11 cellular contexts compared by ENCODE assay signal in the genomic region with DNA sequence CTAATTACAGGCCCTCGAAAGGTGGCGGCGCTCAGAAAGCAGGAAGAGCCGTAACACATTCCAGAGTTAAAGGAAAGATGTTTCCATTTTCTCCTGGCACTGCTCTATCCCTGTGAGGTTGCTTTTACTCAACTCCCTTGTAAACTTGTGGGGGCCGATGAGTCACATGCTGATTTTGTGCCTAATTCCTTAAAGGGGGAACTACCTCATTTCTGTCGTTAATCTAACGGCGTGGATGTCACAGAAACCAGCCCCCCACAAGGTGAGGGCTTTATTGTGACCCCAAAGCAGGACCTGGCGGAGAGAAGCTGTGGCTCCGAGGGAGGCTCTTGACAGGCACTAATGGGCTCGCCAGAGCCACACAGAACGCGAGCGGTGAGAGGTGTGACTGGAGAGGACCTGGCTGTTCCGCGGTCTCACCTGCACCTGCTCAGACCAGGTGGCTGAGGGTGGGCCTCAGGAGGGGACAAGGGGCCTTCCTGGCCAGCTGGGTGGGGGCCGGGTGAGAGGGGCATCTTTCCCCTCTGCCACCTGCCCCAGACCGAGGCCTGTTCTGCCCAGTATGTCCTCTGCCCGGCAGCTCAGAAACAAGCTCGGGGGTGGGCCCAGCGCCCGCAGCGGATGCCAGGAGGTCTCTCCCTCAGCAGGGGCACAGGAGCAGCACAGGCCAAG. TPM values are rescaled to one million over a fixed set of nuclear protein-coding genes. Genes with fewer than 3 reads are reported as not detected.
DNase-seq lines count a peak whose midpoint lies in the region; ATAC-seq and TF ChIP-seq lines count a peak whose summit lies in the region.
"Had no signal": no experiment of that assay in that cellular context is flagged by ENCODE, and none has a peak within 500 bp of the region (broad histone marks: within the 10 kb centered on the region; RNA-seq: fewer than 3 reads in every experiment).

No MANE protein-coding gene starts in this region.

- CTCF ChIA-PET in activated naive CD4-positive, alpha-beta T cell treated with anti-CD3 and anti-CD28 coated beads, Interleukin-2, amount 10 ng/mL, durations not matched to agents 7 days and 5 days (lab: Charles Lee), result no interaction called here

- H3K4me3 Mint-ChIP-seq in activated naive CD4-positive, alpha-beta T cell treated with anti-CD3 and anti-CD28 coated beads, Interleukin-2, amount 10 ng/mL, durations not matched to agents 7 days and 5 days, result no peak overlapping the region

- H3K4me3 ChIP-seq in right cardiac atrium (ENCODE audit: low read length), result no peak overlapping the region
- no peak overlapping the region for H3K4me3 ChIP-seq in right atrium auricular region
- H3K4me3 ChIP-seq: gastrocnemius medialis had no signal

- no peaks in the 10 kb centered on the region for H3K27me3 ChIP-seq in right cardiac atrium (ENCODE audit: control insufficient read depth, insufficient read depth)
- no peaks in the 10 kb centered on the region for H3K27me3 ChIP-seq in right atrium auricular region
- H3K27me3 ChIP-seq: gastrocnemius medialis had no signal

- H3K4me1 ChIP-seq in right cardiac atrium (ENCODE audit: control insufficient read depth, insufficient read depth, low read length) (no peaks in the 10 kb centered on the region), right atrium auricular region (no peaks in the 10 kb centered on the region)

- no peak overlapping the region for H3K27ac Mint-ChIP-seq in activated naive CD4-positive, alpha-beta T cell treated with anti-CD3 and anti-CD28 coated beads, Interleukin-2, amount 10 ng/mL, durations not matched to agents 7 days and 5 days

- intact Hi-C loops in right cardiac atrium (cut with DNase I), result no loop called here

- H3K36me3 Mint-ChIP-seq in activated naive CD4-positive, alpha-beta T cell treated with anti-CD3 and anti-CD28 coated beads, Interleukin-2, amount 10 ng/mL, durations not matched to agents 7 days and 5 days, result no peaks in the 10 kb centered on the region

- ATAC-seq in right cardiac atrium, result no peak

- no peak for TF ChIP-seq CTCF in right atrium auricular region (IDR thresholded peaks at IDR 0.05)

- peaks cover 19% of the 10 kb centered on the region for H3K27me3 Mint-ChIP-seq in activated naive CD4-positive, alpha-beta T cell treated with anti-CD3 and anti-CD28 coated beads, Interleukin-2, amount 10 ng/mL, durations not matched to agents 7 days and 5 days

- 82% methylated on average over 23 of the region's 23 CpGs for WGBS in right cardiac atrium

- no peak overlapping the region for H3K27ac ChIP-seq in right cardiac atrium (ENCODE audit: low read length)
- H3K27ac ChIP-seq in right atrium auricular region, result no peak overlapping the region
- H3K27ac ChIP-seq in substantia nigra (ENCODE audit: low read depth, low read length, poor library complexity, severe bottlenecking), result no peak overlapping the region

- no peaks in the 10 kb centered on the region for H3K36me3 ChIP-seq in right atrium auricular region
- H3K36me3 ChIP-seq: gastrocnemius medialis had no signal

- peaks cover 4% of the 10 kb centered on the region for H3K9me3 Mint-ChIP-seq in activated naive CD4-positive, alpha-beta T cell treated with anti-CD3 and anti-CD28 coated beads, Interleukin-2, amount 10 ng/mL, durations not matched to agents 7 days and 5 days

- H3K4me1 Mint-ChIP-seq in activated naive CD4-positive, alpha-beta T cell treated with anti-CD3 and anti-CD28 coated beads, Interleukin-2, amount 10 ng/mL, durations not matched to agents 7 days and 5 days, result no peaks in the 10 kb centered on the region

- DNase-seq in right cardiac atrium (peak in 2 of 3 donors; percentile 32 to 45), right atrium auricular region (ENCODE audit: low spot score) (no peak), T1000 (lab: John Stamatoyannopoulos, UW) (peak; percentile 18), iris pigment epithelial cell (ENCODE audit: low read depth) (peak; percentile 62), substantia nigra (lab: John Stamatoyannopoulos, UW) (no peak), SIG-M5 treated with dmso at 0.1 percent for 504 hours (lab: John Stamatoyannopoulos, UW; ENCODE audit: unreplicated experiment) (no peak)
- DNase-seq in stimulated activated CD4-positive, alpha-beta T cell treated with anti-CD3 and anti-CD28 coated beads, Interleukin-2, amount 100 ng/mL, for 24 hours, result no peak
- no peak for DNase-seq in activated naive CD4-positive, alpha-beta T cell treated with anti-CD3 and anti-CD28 coated beads, Interleukin-2, amount 10 ng/mL, durations not matched to agents 7 days and 5 days
- DNase-seq: Calu3, gastrocnemius medialis had no signal

- H3K9me3 ChIP-seq in right cardiac atrium (ENCODE audit: control insufficient read depth, low read length) (no peaks in the 10 kb centered on the region), right atrium auricular region (peaks cover 0 to 2% of the 10 kb centered on the region in 2 donors)
- H3K9me3 ChIP-seq: gastrocnemius medialis had no signal

RNA-seq across cellular contexts. Expression of a gene that starts 50.9 kb away (rescaled TPM):
- total RNA-seq in right cardiac atrium, result not detected
- polyA plus RNA-seq in right cardiac atrium, result not detected
- total RNA-seq in right atrium auricular region, result not detected
- total RNA-seq: Calu3, gastrocnemius medialis, mononuclear cell had no signal

Comparison
In these comparisons a context has a peak if more than half of its experiments do, and no peak if none do; other contexts are left out.
1. DNase-seq: peak in right cardiac atrium (2 of 3), T1000 (single experiment) and iris pigment epithelial cell (single experiment); none in right atrium auricular region (single experiment), substantia nigra (0 of 49), stimulated activated CD4-positive, alpha-beta T cell treated with anti-CD3 and anti-CD28 coated beads, Interleukin-2, amount 100 ng/mL, for 24 hours (0 of 2), SIG-M5 treated with dmso at 0.1 percent for 504 hours (single experiment) and activated naive CD4-positive, alpha-beta T cell treated with anti-CD3 and anti-CD28 coated beads, Interleukin-2, amount 10 ng/mL, durations not matched to agents 7 days and 5 days (single experiment).